In the genomic region with DNA sequence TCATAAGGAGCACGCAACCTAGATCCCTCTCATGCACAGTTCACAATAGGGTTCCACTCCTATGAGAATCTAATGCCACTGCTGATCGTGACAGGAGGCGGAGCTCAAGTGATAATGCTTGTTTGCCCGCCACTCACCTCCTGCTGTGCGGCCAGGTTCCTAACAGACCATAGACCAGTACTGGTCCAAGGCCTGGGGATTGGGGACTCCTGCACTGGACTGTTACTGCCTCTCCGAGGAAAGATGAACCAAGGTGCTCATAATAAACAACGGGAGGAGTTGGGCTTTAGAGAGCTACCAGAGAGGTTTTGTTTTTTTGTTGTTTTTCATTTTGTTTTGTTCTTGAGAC, we compare ENCODE assay signal across 26 cellular contexts.
"Had no signal": no experiment of that assay in that cellular context is flagged by ENCODE, and none has a peak within 500 bp of the region (broad histone marks: within the 10 kb centered on the region; RNA-seq: fewer than 3 reads in every experiment).

No MANE protein-coding gene starts in this region.

- H3K27ac Mint-ChIP-seq: activated naive CD8-positive, alpha-beta T cell treated with anti-CD3 and anti-CD28 coated beads, Interleukin-2, amount 50 U/mL, for 24 hours; activated T-helper 17 cell treated with anti-CD3 and anti-CD28 coated beads, Interleukin-2, amount 50 U/mL, for 72 hours; memory B cell; naive thymus-derived CD8-positive, alpha-beta T cell; neural progenitor cell; stimulated activated naive CD8-positive, alpha-beta T cell treated with anti-CD3 and anti-CD28 coated beads, Interleukin-15, Interleukin-2, amounts not matched to agents 100 ng/mL and 50 ng/mL, for 24 hours had no signal

- H3K36me3 ChIP-seq: gastrocnemius medialis, neural progenitor cell, right atrium auricular region had no signal

- H3K4me1 Mint-ChIP-seq: activated naive CD4-positive, alpha-beta T cell treated with anti-CD3 and anti-CD28 coated beads, Interleukin-2, amount 50 U/mL, for 24 hours; activated T-helper 17 cell treated with anti-CD3 and anti-CD28 coated beads, Interleukin-2, amount 50 U/mL, for 72 hours; central memory CD8-positive, alpha-beta T cell had no signal

- H3K4me3 ChIP-seq: dorsolateral prefrontal cortex, gastrocnemius medialis, hepatocyte, neural progenitor cell, right atrium auricular region, SK-N-MC had no signal

- H3K4me3 Mint-ChIP-seq: activated naive CD4-positive, alpha-beta T cell treated with anti-CD3 and anti-CD28 coated beads, Interleukin-2, amount 50 U/mL, for 24 hours; activated naive CD8-positive, alpha-beta T cell treated with anti-CD3 and anti-CD28 coated beads, Interleukin-2, amount 50 U/mL, for 24 hours; activated T-cell treated with anti-CD3 and anti-CD28 coated beads, Interleukin-2, amount 50 U/mL, for 4 hours; activated T-helper 17 cell treated with anti-CD3 and anti-CD28 coated beads, Interleukin-2, amount 50 U/mL, for 72 hours; central memory CD8-positive, alpha-beta T cell; memory B cell; naive thymus-derived CD8-positive, alpha-beta T cell; neural progenitor cell; stimulated activated naive CD8-positive, alpha-beta T cell treated with anti-CD3 and anti-CD28 coated beads, Interleukin-15, Interleukin-2, amounts not matched to agents 100 ng/mL and 50 ng/mL, for 24 hours had no signal

- DNase-seq: activated CD4-positive, alpha-beta T cell treated with anti-CD3 and anti-CD28 coated beads for 4 hours; activated CD4-positive, alpha-beta T cell treated with anti-CD3 and anti-CD28 coated beads, Interleukin-2, amount 50 U/mL, for 4 hours; activated CD8-positive, alpha-beta memory T cell treated with anti-CD3 and anti-CD28 coated beads, Interleukin-2, amount 50 U/mL, for 4 hours; activated naive CD8-positive, alpha-beta T cell treated with anti-CD3 and anti-CD28 coated beads, Interleukin-2, amount 50 U/mL, for 24 hours; activated T-cell treated with anti-CD3 and anti-CD28 coated beads, Interleukin-2, amount 50 U/mL, for 4 hours; amygdala; effector memory CD4-positive, alpha-beta T cell; erythroblast; glutamatergic neuron; left colon; occipital lobe; stimulated activated CD4-positive, alpha-beta T cell treated with anti-CD3 and anti-CD28 coated beads, Interleukin-2, amount 100 ng/mL, for 48 hours; substantia nigra had no signal

- H3K27me3 ChIP-seq: dorsolateral prefrontal cortex, gastrocnemius medialis, hepatocyte, neural progenitor cell, right atrium auricular region had no signal

- H3K36me3 Mint-ChIP-seq: activated naive CD4-positive, alpha-beta T cell treated with anti-CD3 and anti-CD28 coated beads, Interleukin-2, amount 50 U/mL, for 24 hours; memory B cell; naive thymus-derived CD8-positive, alpha-beta T cell had no signal

- H3K4me1 ChIP-seq: gastrocnemius medialis, neural progenitor cell had no signal

- H3K27ac ChIP-seq: dorsolateral prefrontal cortex, gastrocnemius medialis, hepatocyte, neural progenitor cell, parathyroid adenoma, right atrium auricular region, SK-N-MC had no signal

- H3K9me3 Mint-ChIP-seq: activated naive CD4-positive, alpha-beta T cell treated with anti-CD3 and anti-CD28 coated beads, Interleukin-2, amount 50 U/mL, for 24 hours; activated naive CD8-positive, alpha-beta T cell treated with anti-CD3 and anti-CD28 coated beads, Interleukin-2, amount 50 U/mL, for 24 hours; activated T-cell treated with anti-CD3 and anti-CD28 coated beads, Interleukin-2, amount 50 U/mL, for 4 hours; activated T-helper 17 cell treated with anti-CD3 and anti-CD28 coated beads, Interleukin-2, amount 50 U/mL, for 72 hours; central memory CD8-positive, alpha-beta T cell; stimulated activated naive CD8-positive, alpha-beta T cell treated with anti-CD3 and anti-CD28 coated beads, Interleukin-15, Interleukin-2, amounts not matched to agents 100 ng/mL and 50 ng/mL, for 24 hours had no signal

- H3K27me3 Mint-ChIP-seq: activated naive CD4-positive, alpha-beta T cell treated with anti-CD3 and anti-CD28 coated beads, Interleukin-2, amount 50 U/mL, for 24 hours; activated naive CD8-positive, alpha-beta T cell treated with anti-CD3 and anti-CD28 coated beads, Interleukin-2, amount 50 U/mL, for 24 hours; activated T-helper 17 cell treated with anti-CD3 and anti-CD28 coated beads, Interleukin-2, amount 50 U/mL, for 72 hours; central memory CD8-positive, alpha-beta T cell; naive thymus-derived CD8-positive, alpha-beta T cell; stimulated activated naive CD8-positive, alpha-beta T cell treated with anti-CD3 and anti-CD28 coated beads, Interleukin-15, Interleukin-2, amounts not matched to agents 100 ng/mL and 50 ng/mL, for 24 hours had no signal

- H3K9me3 ChIP-seq: gastrocnemius medialis, right atrium auricular region had no signal
